13 cellular contexts compared by ENCODE assay signal in genomic region chr10:118332247-118332646, GRCh38. TPM values are rescaled to one million over a fixed set of nuclear protein-coding genes. Genes with fewer than 3 reads are reported as not detected.
DNase-seq lines count a peak whose midpoint lies in the region; ATAC-seq and TF ChIP-seq lines count a peak whose summit lies in the region.
"Had no signal": no experiment of that assay in that cellular context is flagged by ENCODE, and none has a peak within 500 bp of the region (broad histone marks: within the 10 kb centered on the region; RNA-seq: fewer than 3 reads in every experiment).

No MANE protein-coding gene starts in this region.

- H3K4me1 ChIP-seq in upper lobe of left lung (peaks cover 13 to 17% (median 15%) of the 10 kb centered on the region in 4 donors), neural progenitor cell (no peaks in the 10 kb centered on the region)

- TF ChIP-seq EP300 in upper lobe of left lung (IDR thresholded peaks at IDR 0.05): no peak

- DNase-seq in CD4-positive, alpha-beta T cell: no peak
- DNase-seq in NCI-H774 (lab: John Stamatoyannopoulos, UW) (peak; percentile 6), upper lobe of left lung (no peak), GM19240 (ENCODE audit: insufficient read length, low spot score) (no peak), head of caudate nucleus (no peak), neural progenitor cell (ENCODE audit: low spot score) (no peak)
- DNase-seq: activated CD4-positive, CD25-positive, alpha-beta regulatory T cell treated with anti-CD3 and anti-CD28 coated beads, Interleukin-2, amount 50 U/mL, for 72 hours; CD4-positive, alpha-beta memory T cell; HCEC 1CT; NCI-H524; stimulated activated CD4-positive, alpha-beta T cell treated with anti-CD3 and anti-CD28 coated beads, Interleukin-2, amount 100 ng/mL, for 24 hours had no signal

- intact Hi-C loops in CD4-positive, alpha-beta T cell (cut with DNase I, micrococcal nuclease): no loop called here
- intact Hi-C loops in head of caudate nucleus (cut with DNase I): no loop called here

- peaks cover 4% of the 10 kb centered on the region for H3K79me2 ChIP-seq in neural progenitor cell (ENCODE audit: low read depth)

- H3K27ac ChIP-seq in CD4-positive, alpha-beta T cell (ENCODE audit: low read depth, low read length): no peak overlapping the region
- no peak overlapping the region for H3K27ac ChIP-seq in upper lobe of left lung
- H3K27ac ChIP-seq in neural progenitor cell: no peak overlapping the region

- no peaks in the 10 kb centered on the region for H3K9me3 Mint-ChIP-seq in CD4-positive, alpha-beta T cell
- H3K9me3 Mint-ChIP-seq in neural progenitor cell: no peaks in the 10 kb centered on the region

- CTCF ChIA-PET in CD4-positive, alpha-beta T cell (lab: Charles Lee): no interaction called here

- H3K36me3 ChIP-seq in upper lobe of left lung: peaks cover 30 to 82% (median 52%) of the 10 kb centered on the region in 4 donors
- H3K36me3 ChIP-seq in neural progenitor cell: peaks cover 21% of the 10 kb centered on the region

- H4K20me1 ChIP-seq in neural progenitor cell (ENCODE audit: low read depth): no peaks in the 10 kb centered on the region

- H3K4me2 ChIP-seq in neural progenitor cell: no peak overlapping the region

- H3K27me3 Mint-ChIP-seq in CD4-positive, alpha-beta T cell: no peaks in the 10 kb centered on the region
- H3K27me3 Mint-ChIP-seq in neural progenitor cell (ENCODE audit: insufficient read depth, low read depth): no peaks in the 10 kb centered on the region
- H3K27me3 Mint-ChIP-seq: CD4-positive, alpha-beta memory T cell had no signal

- ATAC-seq in CD4-positive, alpha-beta T cell (ENCODE audit: poor library complexity): peak; percentile 32
- ATAC-seq in GM19023 (IDR thresholded peaks at IDR 0.05; ENCODE audit: unreplicated experiment) (peak; percentile 93), HG02938 (IDR thresholded peaks at IDR 0.05; ENCODE audit: unreplicated experiment) (peak; percentile 67), upper lobe of left lung (ENCODE audit: low FRiP score in 2 of 2) (no peak)

- H3K36me3 Mint-ChIP-seq in CD4-positive, alpha-beta T cell (ENCODE audit: low read depth): peaks cover 86% of the 10 kb centered on the region
- peaks cover 19% of the 10 kb centered on the region for H3K36me3 Mint-ChIP-seq in neural progenitor cell

- no peaks in the 10 kb centered on the region for H3F3A ChIP-seq in neural progenitor cell (ENCODE audit: low read depth)

- peaks cover 9% of the 10 kb centered on the region for H3K4me1 Mint-ChIP-seq in CD4-positive, alpha-beta T cell (ENCODE audit: low read depth)
- no peaks in the 10 kb centered on the region for H3K4me1 Mint-ChIP-seq in neural progenitor cell

- TF ChIP-seq CTCF in CD4-positive, alpha-beta T cell (IDR thresholded peaks at IDR 0.05): no peak
- no peak for TF ChIP-seq CTCF in upper lobe of left lung (IDR thresholded peaks at IDR 0.05)
- TF ChIP-seq CTCF in neural progenitor cell (IDR thresholded peaks at IDR 0.05): no peak

- no peak for TF ChIP-seq POLR2A in upper lobe of left lung (IDR thresholded peaks at IDR 0.05)

- no peak overlapping the region for H3K27ac Mint-ChIP-seq in CD4-positive, alpha-beta T cell
- no peak overlapping the region for H3K27ac Mint-ChIP-seq in neural progenitor cell

- no peak overlapping the region for H3K4me3 Mint-ChIP-seq in CD4-positive, alpha-beta T cell
- no peak overlapping the region for H3K4me3 Mint-ChIP-seq in neural progenitor cell
- H3K4me3 Mint-ChIP-seq: CD4-positive, alpha-beta memory T cell had no signal

- no peak overlapping the region for H2AFZ ChIP-seq in neural progenitor cell (replicated peaks)

- POLR2A ChIA-PET in CD4-positive, alpha-beta T cell (lab: Charles Lee): no interaction called here

- H3K9ac ChIP-seq in neural progenitor cell: no peak overlapping the region

- no peaks in the 10 kb centered on the region for H3K27me3 ChIP-seq in CD4-positive, alpha-beta T cell (ENCODE audit: control insufficient read depth, insufficient read depth, low read length)
- H3K27me3 ChIP-seq in upper lobe of left lung (no peaks in the 10 kb centered on the region), neural progenitor cell (no peaks in the 10 kb centered on the region)

- H3K4me3 ChIP-seq in upper lobe of left lung: no peak overlapping the region
- no peak overlapping the region for H3K4me3 ChIP-seq in neural progenitor cell

- WGBS in upper lobe of left lung, 2 donors: 86 to 91% methylated on average over 1 of the region's 1 CpG

- H3K9me3 ChIP-seq in CD4-positive, alpha-beta T cell (ENCODE audit: control insufficient read depth, low read length): no peaks in the 10 kb centered on the region
- no peaks in the 10 kb centered on the region for H3K9me3 ChIP-seq in upper lobe of left lung
- no peaks in the 10 kb centered on the region for H3K9me3 ChIP-seq in neural progenitor cell (ENCODE audit: low read depth)

RNA-seq across cellular contexts. Expression of gene FAM204A, which starts 9.9 kb away (rescaled TPM):
- total RNA-seq in CD4-positive, alpha-beta T cell: 10 to 100 TPM; 47.3 to 54.7 TPM
- 10 to 100 TPM; 22.0 to 63.6 (median 44.0) TPM for total RNA-seq in upper lobe of left lung
- 59.2 and 77.7 TPM in 2 replicates for total RNA-seq in neural progenitor cell (ENCODE audit: low replicate concordance)

Comparison
In these comparisons a context has a peak if more than half of its experiments do, and no peak if none do; other contexts are left out.
1. ATAC-seq: peak in CD4-positive, alpha-beta T cell (single experiment), GM19023 (single experiment) and HG02938 (single experiment); none in upper lobe of left lung (0 of 2).